8 cellular contexts compared by ENCODE assay signal in the genomic region with DNA sequence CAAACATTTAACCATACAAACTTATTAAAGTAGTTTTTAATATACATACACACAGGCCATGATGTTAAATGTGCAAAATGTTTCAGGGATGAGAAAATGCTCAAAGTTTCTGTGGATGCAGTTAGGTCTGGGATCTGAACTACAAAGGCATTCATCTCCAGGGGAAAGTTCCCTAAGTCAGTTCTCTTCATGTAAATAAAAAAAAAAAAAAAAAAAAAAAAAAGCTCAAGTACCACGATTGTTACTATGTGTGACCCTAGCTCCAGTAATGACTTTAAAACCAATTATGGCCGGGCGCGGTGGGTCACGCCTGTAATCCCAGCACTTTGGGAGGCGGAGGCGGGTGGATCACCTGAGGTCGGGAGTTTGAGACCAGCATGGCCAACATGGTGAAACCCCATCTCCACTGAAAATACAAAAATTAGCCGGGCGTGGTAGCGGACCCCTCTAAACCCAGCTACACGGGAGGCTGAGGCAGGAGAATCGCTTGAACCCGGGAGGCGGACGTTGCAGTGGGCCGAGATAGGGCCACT. TPM values are rescaled to one million over a fixed set of nuclear protein-coding genes. Genes with fewer than 3 reads are reported as not detected.
DNase-seq lines count a peak whose midpoint lies in the region; ATAC-seq and TF ChIP-seq lines count a peak whose summit lies in the region.
"Not testable (repeated sequence)": the region's sequence is repeated elsewhere in the genome, so short reads cannot be mapped to it uniquely, and the experiment has no call there.

No MANE protein-coding gene starts in this region.

- H3K27me3 Mint-ChIP-seq in activated T-helper 1 cell treated with anti-CD3 and anti-CD28 coated beads, Interleukin-12 subunit alpha, Interleukin-12 subunit beta, Interleukin-2, Interleukin-4 antibody, amounts not matched to agents 30 ng/mL and 10 ng/mL and 1 ng/mL, durations not matched to agents 14 hours and 24 hours and 36 hours (ENCODE audit: insufficient read depth); naive B cell; stimulated activated memory B cell treated with anti-CD40 and anti-IgM and Interleukin-4, amounts not matched to agents 10 μg/mL and 1 μg/mL and 100 μg/mL, for 72 hours: not testable (repeated sequence)

- H3K27me3 ChIP-seq in BJ (ENCODE audit: control insufficient read depth, insufficient read depth, low read length); cardiac muscle cell: not testable (repeated sequence)

- not testable (repeated sequence) for DNase-seq in BJ (ENCODE audit: low read depth); HEK293T (ENCODE audit: extremely low spot score); activated T-helper 1 cell treated with anti-CD3 and anti-CD28 coated beads, Interleukin-12 subunit alpha, Interleukin-12 subunit beta, Interleukin-2, Interleukin-4 antibody, amounts not matched to agents 30 ng/mL and 10 ng/mL and 1 ng/mL, durations not matched to agents 14 hours and 24 hours and 36 hours (ENCODE audit: low spot score); choroid plexus epithelial cell (ENCODE audit: low read depth); cardiac muscle cell (ENCODE audit: low read depth in 1 of 2, low spot score in 1 of 2); naive B cell
- peak; percentile 6 for DNase-seq in RKO (ENCODE audit: low spot score)

- H3K9me3 Mint-ChIP-seq in activated T-helper 1 cell treated with anti-CD3 and anti-CD28 coated beads, Interleukin-12 subunit alpha, Interleukin-12 subunit beta, Interleukin-2, Interleukin-4 antibody, amounts not matched to agents 30 ng/mL and 10 ng/mL and 1 ng/mL, durations not matched to agents 14 hours and 24 hours and 36 hours; naive B cell; stimulated activated memory B cell treated with anti-CD40 and anti-IgM and Interleukin-4, amounts not matched to agents 10 μg/mL and 1 μg/mL and 100 μg/mL, for 72 hours: not testable (repeated sequence)

- CTCF ChIA-PET in BJ (lab: Yijun Ruan, JAX) = interaction anchor here (0.8 to 3.9 kb wide), 5 partner anchors 12 to 149 kb away, joined by 3 to 18 read pairs (median 3); no protein-coding TSS in a partner anchor
- CTCF ChIA-PET in HEK293T (lab: Yijun Ruan, JAX) = not testable (repeated sequence)

- peaks cover 34% of the 10 kb centered on the region for H3K36me3 Mint-ChIP-seq in activated T-helper 1 cell treated with anti-CD3 and anti-CD28 coated beads, Interleukin-12 subunit alpha, Interleukin-12 subunit beta, Interleukin-2, Interleukin-4 antibody, amounts not matched to agents 30 ng/mL and 10 ng/mL and 1 ng/mL, durations not matched to agents 14 hours and 24 hours and 36 hours (ENCODE audit: low read depth)
- H3K36me3 Mint-ChIP-seq in naive B cell = peaks cover 0 to 10% of the 10 kb centered on the region in 2 donors
- peaks cover 34% of the 10 kb centered on the region for H3K36me3 Mint-ChIP-seq in stimulated activated memory B cell treated with anti-CD40 and anti-IgM and Interleukin-4, amounts not matched to agents 10 μg/mL and 1 μg/mL and 100 μg/mL, for 72 hours

- H3K4me3 ChIP-seq in BJ (ENCODE audit: low read depth, low read length) = peak overlapping the region; percentile 97
- H3K4me3 ChIP-seq in choroid plexus epithelial cell (ENCODE audit: low read depth, low read length) = peak overlapping the region; percentile 89
- peak overlapping the region; percentile 92 for H3K4me3 ChIP-seq in cardiac muscle cell

- not testable (repeated sequence) for TF ChIP-seq CTCF in BJ (IDR thresholded peaks at IDR 0.05; ENCODE audit: insufficient read depth, low read depth, low read length); choroid plexus epithelial cell (conservative IDR thresholded peaks at IDR 0.05; ENCODE audit: low read depth, low read length); cardiac muscle cell (IDR thresholded peaks at IDR 0.05; ENCODE audit: low read depth, low read length)

- not testable (repeated sequence) for H3K36me3 ChIP-seq in BJ (ENCODE audit: control insufficient read depth, insufficient read depth, low read length)
- H3K36me3 ChIP-seq in cardiac muscle cell = peaks cover 46% of the 10 kb centered on the region

- not testable (repeated sequence) for H3K27ac ChIP-seq in cardiac muscle cell

- H3K9me3 ChIP-seq in cardiac muscle cell (ENCODE audit: low read depth) = not testable (repeated sequence)

- intact Hi-C loops in activated T-helper 1 cell treated with anti-CD3 and anti-CD28 coated beads, Interleukin-12 subunit alpha, Interleukin-12 subunit beta, Interleukin-2, Interleukin-4 antibody, amounts not matched to agents 30 ng/mL and 10 ng/mL and 1 ng/mL, durations not matched to agents 14 hours and 24 hours and 36 hours (cut with micrococcal nuclease) = loop anchor here (2.0 to 5.0 kb wide), 3 partner anchors 49 to 1301 kb away; partner anchors contain the start of gene ZNF18

- POLR2A ChIA-PET in BJ (lab: Charles Lee); HEK293T (lab: Yijun Ruan, JAX): not testable (repeated sequence)

- H3K4me3 Mint-ChIP-seq in activated T-helper 1 cell treated with anti-CD3 and anti-CD28 coated beads, Interleukin-12 subunit alpha, Interleukin-12 subunit beta, Interleukin-2, Interleukin-4 antibody, amounts not matched to agents 30 ng/mL and 10 ng/mL and 1 ng/mL, durations not matched to agents 14 hours and 24 hours and 36 hours = peak overlapping the region; percentile 96
- peak overlapping the region; percentile 94 to 100 (median 96) for H3K4me3 Mint-ChIP-seq in naive B cell
- H3K4me3 Mint-ChIP-seq in stimulated activated memory B cell treated with anti-CD40 and anti-IgM and Interleukin-4, amounts not matched to agents 10 μg/mL and 1 μg/mL and 100 μg/mL, for 72 hours = peak overlapping the region; percentile 91

- ATAC-seq in naive B cell (ENCODE audit: low read depth in 2 of 2); stimulated activated memory B cell treated with anti-CD40 and anti-IgM and Interleukin-4, amounts not matched to agents 10 μg/mL and 1 μg/mL and 100 μg/mL, for 72 hours: not testable (repeated sequence)

- peaks cover 15% of the 10 kb centered on the region for H3K4me1 ChIP-seq in cardiac muscle cell (ENCODE audit: low read depth)

- peak overlapping the region; percentile 96 for H3K27ac Mint-ChIP-seq in activated T-helper 1 cell treated with anti-CD3 and anti-CD28 coated beads, Interleukin-12 subunit alpha, Interleukin-12 subunit beta, Interleukin-2, Interleukin-4 antibody, amounts not matched to agents 30 ng/mL and 10 ng/mL and 1 ng/mL, durations not matched to agents 14 hours and 24 hours and 36 hours
- H3K27ac Mint-ChIP-seq in naive B cell = peak overlapping the region in 3 of 6 donors; percentile 60 to 97 (median 94)
- peak overlapping the region; percentile 95 for H3K27ac Mint-ChIP-seq in stimulated activated memory B cell treated with anti-CD40 and anti-IgM and Interleukin-4, amounts not matched to agents 10 μg/mL and 1 μg/mL and 100 μg/mL, for 72 hours

- H3K4me1 Mint-ChIP-seq in activated T-helper 1 cell treated with anti-CD3 and anti-CD28 coated beads, Interleukin-12 subunit alpha, Interleukin-12 subunit beta, Interleukin-2, Interleukin-4 antibody, amounts not matched to agents 30 ng/mL and 10 ng/mL and 1 ng/mL, durations not matched to agents 14 hours and 24 hours and 36 hours (ENCODE audit: low read depth) = peaks cover 67% of the 10 kb centered on the region
- H3K4me1 Mint-ChIP-seq in naive B cell = peaks cover 27 to 42% (median 28%) of the 10 kb centered on the region in 3 donors
- peaks cover 30% of the 10 kb centered on the region for H3K4me1 Mint-ChIP-seq in stimulated activated memory B cell treated with anti-CD40 and anti-IgM and Interleukin-4, amounts not matched to agents 10 μg/mL and 1 μg/mL and 100 μg/mL, for 72 hours

TF ChIP-seq in HEK293T, 16 proteins besides CTCF, POLR2A, EP300 and RAD21:
- TF ChIP-seq ZNF384 (IDR thresholded peaks at IDR 0.05) = 0 out of 2 replicates have a peak, but pooled peaks have one; percentile 28

RNA-seq across cellular contexts. Expression of gene SCO1, which starts 1.4 kb away (rescaled TPM):
- polyA plus RNA-seq in BJ (2011; rRNA removed) = 21.7 and 31.1 TPM in 2 replicates
- 7.3 and 8.6 TPM in 2 replicates for polyA minus RNA-seq in BJ (2011; rRNA and poly(A)+ RNA removed)
- total RNA-seq in activated T-helper 1 cell treated with anti-CD3 and anti-CD28 coated beads, Interleukin-12 subunit alpha, Interleukin-12 subunit beta, Interleukin-2, Interleukin-4 antibody, amounts not matched to agents 30 ng/mL and 10 ng/mL and 1 ng/mL, durations not matched to agents 14 hours and 24 hours and 36 hours = 42.0 and 43.7 TPM in 2 replicates
- total RNA-seq in cardiac muscle cell = 56.4 and 60.4 TPM in 2 replicates
- polyA plus RNA-seq in cardiac muscle cell = 62.6 and 67.2 TPM in 2 replicates
- 10 to 100 TPM in 5 of 6 donors, 1 to 10 TPM in 1; 9.7 to 16.5 (median 13.9) TPM for polyA plus RNA-seq in naive B cell (ENCODE audit: low read depth in 6 of 6)

RNA-seq across cellular contexts. Expression of gene ADPRM, which starts 1.5 kb away (rescaled TPM):
- polyA plus RNA-seq in BJ (2011; rRNA removed) = 10.8 and 19.7 TPM in 2 replicates
- polyA minus RNA-seq in BJ (2011; rRNA and poly(A)+ RNA removed) = 5.8 and 6.1 TPM in 2 replicates
- 10.3 and 12.6 TPM in 2 replicates for total RNA-seq in activated T-helper 1 cell treated with anti-CD3 and anti-CD28 coated beads, Interleukin-12 subunit alpha, Interleukin-12 subunit beta, Interleukin-2, Interleukin-4 antibody, amounts not matched to agents 30 ng/mL and 10 ng/mL and 1 ng/mL, durations not matched to agents 14 hours and 24 hours and 36 hours
- total RNA-seq in cardiac muscle cell = 4.4 and 7.4 TPM in 2 replicates
- 5.0 and 7.3 TPM in 2 replicates for polyA plus RNA-seq in cardiac muscle cell
- polyA plus RNA-seq in naive B cell (ENCODE audit: low read depth in 6 of 6) = 100 to 1,000 TPM in 2 of 6 donors, 10 to 100 TPM in 4; 81.3 to 128 (median 94.1) TPM

RNA-seq across cellular contexts. Expression of gene TMEM220, which starts 33.9 kb away (rescaled TPM):
- polyA plus RNA-seq in BJ (2011; rRNA removed) (12.2 and 20.2 TPM in 2 replicates), cardiac muscle cell (2.6 and 2.8 TPM in 2 replicates), naive B cell (ENCODE audit: low read depth in 6 of 6) (10 to 100 TPM in 5 of 6 donors, 1 to 10 TPM in 1; 3.5 to 23.8 (median 17.1) TPM)
- polyA minus RNA-seq in BJ (2011; rRNA and poly(A)+ RNA removed) = 5.8 and 6.4 TPM in 2 replicates
- total RNA-seq in activated T-helper 1 cell treated with anti-CD3 and anti-CD28 coated beads, Interleukin-12 subunit alpha, Interleukin-12 subunit beta, Interleukin-2, Interleukin-4 antibody, amounts not matched to agents 30 ng/mL and 10 ng/mL and 1 ng/mL, durations not matched to agents 14 hours and 24 hours and 36 hours = 0.98 and 1.3 TPM in 2 replicates
- total RNA-seq in cardiac muscle cell = 0.15 and 2.4 TPM in 2 replicates

RNA-seq across cellular contexts. Expression of gene MYH3, which starts 38.8 kb away (rescaled TPM):
- polyA plus RNA-seq in BJ (2011; rRNA removed) = 1.3 and 1.8 TPM in 2 replicates
- polyA minus RNA-seq in BJ (2011; rRNA and poly(A)+ RNA removed) = 0.57 and 2.0 TPM in 2 replicates
- total RNA-seq in activated T-helper 1 cell treated with anti-CD3 and anti-CD28 coated beads, Interleukin-12 subunit alpha, Interleukin-12 subunit beta, Interleukin-2, Interleukin-4 antibody, amounts not matched to agents 30 ng/mL and 10 ng/mL and 1 ng/mL, durations not matched to agents 14 hours and 24 hours and 36 hours = 6.5 and 7.3 TPM in 2 replicates
- 1.3 and 3.1 TPM in 2 replicates for total RNA-seq in cardiac muscle cell
- 0.72 and 1.7 TPM in 2 replicates for polyA plus RNA-seq in cardiac muscle cell
- under 1 TPM in 4 of 6 donors, not detected in 2; 0.41 to 0.78 (median 0.60) TPM for polyA plus RNA-seq in naive B cell (ENCODE audit: low read depth in 6 of 6)
